15 cellular contexts compared by ENCODE assay signal in the genomic region with DNA sequence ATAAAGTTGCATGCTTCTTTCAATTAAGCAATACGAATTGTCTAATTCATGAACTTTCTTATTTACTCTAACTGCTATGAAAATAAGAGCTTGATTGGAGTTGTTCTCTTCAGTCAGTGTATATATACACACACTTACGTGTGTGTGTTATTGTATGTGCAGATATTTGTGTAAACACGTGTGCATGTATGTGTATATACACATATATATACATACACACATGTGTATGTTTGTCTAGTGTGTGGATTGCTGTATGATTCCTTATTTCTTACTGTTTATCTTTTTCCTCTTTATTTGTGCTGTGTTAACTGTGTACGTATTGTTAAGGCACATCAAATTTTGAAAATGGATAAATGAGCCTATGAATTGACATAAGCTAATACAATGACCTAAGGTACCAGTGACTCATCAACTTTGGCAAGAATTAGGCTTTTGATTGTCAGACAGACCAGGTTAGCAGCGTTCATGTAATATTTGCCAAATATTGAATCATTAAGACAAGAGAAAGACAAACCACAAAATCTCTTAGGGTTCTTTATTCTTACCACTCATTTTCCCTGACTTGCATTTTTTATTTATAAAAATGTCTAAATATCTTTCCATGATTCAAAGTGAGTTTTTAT.
"Had no signal": no experiment of that assay in that cellular context is flagged by ENCODE, and none has a peak within 500 bp of the region (broad histone marks: within the 10 kb centered on the region; RNA-seq: fewer than 3 reads in every experiment).

No MANE protein-coding gene starts in this region.

- H3K9me3 ChIP-seq: psoas muscle had no signal

- ATAC-seq: activated naive CD4-positive, alpha-beta T cell treated with anti-CD3 and anti-CD28 coated beads, Interleukin-2, amount 50 U/mL, for 72 hours; left colon; psoas muscle had no signal

- H3K4me1 ChIP-seq: psoas muscle had no signal

- H3K27ac ChIP-seq: cardiac muscle cell, coronary artery, psoas muscle had no signal

- H3K36me3 ChIP-seq: cardiac muscle cell had no signal

- DNase-seq: activated CD4-positive, alpha-beta T cell treated with anti-CD3 and anti-CD28 coated beads, Interleukin-2, amount 50 U/mL, for 1 hour; activated CD4-positive, CD25-positive, alpha-beta regulatory T cell; activated effector memory CD4-positive, alpha-beta T cell treated with Interleukin-2 at 50 U/mL for 16 hours; amygdala; effector CD4-positive, alpha-beta T cell; erythroblast; left colon; occipital lobe; psoas muscle; stimulated activated CD4-positive, alpha-beta T cell treated with anti-CD3 and anti-CD28 coated beads, Interleukin-12 subunit alpha, Interleukin-12 subunit beta, amount 100 ng/mL, for 4 hours; stimulated activated naive CD4-positive, alpha-beta T cell treated with Interleukin-2 at 50 U/mL for 16 hours; trophoblast cell had no signal

- H3K4me3 ChIP-seq: cardiac muscle cell, coronary artery, psoas muscle had no signal

- H3K27me3 ChIP-seq: cardiac muscle cell had no signal
